In the genomic region with DNA sequence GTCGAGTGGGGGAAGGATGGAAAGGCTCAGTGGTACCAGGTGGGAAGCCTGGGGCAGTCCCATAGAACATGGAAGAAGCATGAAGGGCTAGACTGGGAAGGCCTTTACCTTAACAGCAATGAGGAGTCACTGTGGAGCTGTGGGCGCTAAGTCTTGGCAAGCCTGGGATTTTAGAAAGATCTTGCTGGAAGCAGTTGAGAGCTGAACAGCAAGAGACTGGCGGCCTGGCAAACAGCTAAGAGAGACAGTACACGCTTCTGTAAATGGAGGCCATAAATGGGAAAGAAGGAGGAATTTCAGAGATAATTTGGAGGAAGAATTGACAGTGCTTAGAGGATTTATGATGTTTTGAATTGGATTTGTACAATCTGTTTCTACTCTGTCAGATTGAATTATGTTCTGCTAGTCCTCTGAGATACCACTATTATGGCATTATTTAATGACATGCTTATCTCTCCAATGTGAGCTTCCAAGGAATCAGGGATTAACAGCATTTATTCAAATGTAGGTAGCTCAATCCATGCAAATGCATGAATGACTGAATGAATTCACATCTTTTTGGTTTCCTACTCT, we compare ENCODE assay signal across 22 cellular contexts. TPM values are rescaled to one million over a fixed set of nuclear protein-coding genes. Genes with fewer than 3 reads are reported as not detected.
DNase-seq lines count a peak whose midpoint lies in the region; ATAC-seq and TF ChIP-seq lines count a peak whose summit lies in the region.
"Had no signal": no experiment of that assay in that cellular context is flagged by ENCODE, and none has a peak within 500 bp of the region (broad histone marks: within the 10 kb centered on the region; RNA-seq: fewer than 3 reads in every experiment).

No MANE protein-coding gene starts in this region.

- TF ChIP-seq POLR2A in spleen (IDR thresholded peaks at IDR 0.05) = no peak

- H3K4me3 Mint-ChIP-seq in neural progenitor cell (no peak overlapping the region), HFFc6 (no peak overlapping the region)
- H3K4me3 Mint-ChIP-seq in activated CD8-positive, alpha-beta T cell treated with anti-CD3 and anti-CD28 coated beads, Interleukin-2, amount 10 ng/mL, durations not matched to agents 7 days and 5 days = no peak overlapping the region
- H3K4me3 Mint-ChIP-seq: activated CD4-positive, alpha-beta T cell treated with anti-CD3 and anti-CD28 coated beads, Interleukin-2, amount 10 ng/mL, durations not matched to agents 24 days and 14 days; activated naive CD8-positive, alpha-beta T cell treated with anti-CD3 and anti-CD28 coated beads, Interleukin-2, amount 50 U/mL, for 24 hours; naive B cell had no signal

- WGBS in hepatocyte (ENCODE audit: low lambda C conversion rate, missing lambda C conversion rate) = 77% methylated on average over 4 of the region's 4 CpGs
- WGBS in spleen, 5 donors = 82 to 91% (median 87%) methylated on average over 4 of the region's 4 CpGs

- H3K4me3 ChIP-seq in hepatocyte = no peak overlapping the region
- no peak overlapping the region for H3K4me3 ChIP-seq in spleen
- no peak overlapping the region for H3K4me3 ChIP-seq in neural progenitor cell
- H3K4me3 ChIP-seq: Peyer's patch, skin epidermis had no signal

- H3K9ac ChIP-seq in neural progenitor cell = no peak overlapping the region

- H4K20me1 ChIP-seq in hepatocyte (ENCODE audit: insufficient read depth, poor library complexity, severe bottlenecking) (no peaks in the 10 kb centered on the region), neural progenitor cell (ENCODE audit: low read depth) (no peaks in the 10 kb centered on the region)

- H3K4me2 ChIP-seq in hepatocyte = no peak overlapping the region
- no peak overlapping the region for H3K4me2 ChIP-seq in neural progenitor cell

- H3K27me3 ChIP-seq in hepatocyte (no peaks in the 10 kb centered on the region), spleen (replicated peaks in 1 of 7) (peaks cover 0 to 12% (median 0%) of the 10 kb centered on the region in 7 donors), neural progenitor cell (peaks cover 91% of the 10 kb centered on the region)
- H3K27me3 ChIP-seq: Peyer's patch had no signal

- H3K4me1 Mint-ChIP-seq in neural progenitor cell (peaks cover 26% of the 10 kb centered on the region), HFFc6 (ENCODE audit: low read depth) (peaks cover 37% of the 10 kb centered on the region)
- H3K4me1 Mint-ChIP-seq in activated CD8-positive, alpha-beta T cell treated with anti-CD3 and anti-CD28 coated beads, Interleukin-2, amount 10 ng/mL, durations not matched to agents 7 days and 5 days (ENCODE audit: low read depth) = peaks cover 32% of the 10 kb centered on the region

- no peaks in the 10 kb centered on the region for H3K9me2 ChIP-seq in hepatocyte (replicated peaks; ENCODE audit: insufficient read depth)

- H3K36me3 Mint-ChIP-seq in neural progenitor cell (no peaks in the 10 kb centered on the region), HFFc6 (ENCODE audit: low read depth) (no peaks in the 10 kb centered on the region)
- H3K36me3 Mint-ChIP-seq in activated CD8-positive, alpha-beta T cell treated with anti-CD3 and anti-CD28 coated beads, Interleukin-2, amount 10 ng/mL, durations not matched to agents 7 days and 5 days (ENCODE audit: low read depth) = no peaks in the 10 kb centered on the region
- H3K36me3 Mint-ChIP-seq: naive B cell had no signal

- intact Hi-C loops in spleen (cut with DNase I; ENCODE audit: low total_unique reads) = no loop called here

- H3K27ac Mint-ChIP-seq in neural progenitor cell (no peak overlapping the region), HFFc6 (no peak overlapping the region)
- H3K27ac Mint-ChIP-seq in activated CD8-positive, alpha-beta T cell treated with anti-CD3 and anti-CD28 coated beads, Interleukin-2, amount 10 ng/mL, durations not matched to agents 7 days and 5 days = no peak overlapping the region
- H3K27ac Mint-ChIP-seq: activated CD4-positive, alpha-beta T cell treated with anti-CD3 and anti-CD28 coated beads, Interleukin-2, amount 10 ng/mL, durations not matched to agents 24 days and 14 days; activated naive CD8-positive, alpha-beta T cell treated with anti-CD3 and anti-CD28 coated beads, Interleukin-2, amount 50 U/mL, for 24 hours; activated T-helper 2 cell treated with anti-CD3 and anti-CD28 coated beads, Interferon-gamma antibody, Interleukin-2, Interleukin-4, amounts not matched to agents 10 μg/mL and 5 μg/mL and 100 μg/mL, durations not matched to agents 14 hours and 24 hours and 36 hours; naive B cell had no signal

- no peak overlapping the region for H2AFZ ChIP-seq in hepatocyte
- H2AFZ ChIP-seq in neural progenitor cell (replicated peaks) = no peak overlapping the region

- H3K27ac ChIP-seq in C4-2B (peak overlapping the region; percentile 79), hepatocyte (peak overlapping the region; percentile 88), spleen (peak overlapping the region in 7 of 8 donors; percentile 58 to 84 (median 64)), neural progenitor cell (no peak overlapping the region)

- peaks cover 3% of the 10 kb centered on the region for H3K27me3 Mint-ChIP-seq in neural progenitor cell (ENCODE audit: insufficient read depth, low read depth)
- peaks cover 3% of the 10 kb centered on the region; the same call in 1 of the 2 replicates for H3K27me3 Mint-ChIP-seq in HFFc6 (ENCODE audit: insufficient read depth)
- peaks cover 5% of the 10 kb centered on the region for H3K27me3 Mint-ChIP-seq in activated CD8-positive, alpha-beta T cell treated with anti-CD3 and anti-CD28 coated beads, Interleukin-2, amount 10 ng/mL, durations not matched to agents 7 days and 5 days (ENCODE audit: low read depth)

- H3K36me3 ChIP-seq in hepatocyte (replicated peaks; ENCODE audit: insufficient read depth, low read depth) (no peaks in the 10 kb centered on the region), spleen (no peaks in the 10 kb centered on the region), neural progenitor cell (no peaks in the 10 kb centered on the region)
- H3K36me3 ChIP-seq: Peyer's patch had no signal

- peaks cover 14% of the 10 kb centered on the region for H3F3A ChIP-seq in neural progenitor cell (ENCODE audit: low read depth)

- H3K9me3 ChIP-seq in hepatocyte (ENCODE audit: low read depth) (no peaks in the 10 kb centered on the region), spleen (no peaks in the 10 kb centered on the region), neural progenitor cell (ENCODE audit: low read depth) (no peaks in the 10 kb centered on the region)
- H3K9me3 ChIP-seq: Peyer's patch had no signal

- TF ChIP-seq CTCF in C4-2B (conservative IDR thresholded peaks at IDR 0.05) (no peak), hepatocyte (IDR thresholded peaks at IDR 0.05; ENCODE audit: poor library complexity) (no peak), spleen (IDR thresholded peaks at IDR 0.05 in 8 of 11, conservative IDR thresholded peaks at IDR 0.05 in 3 of 11) (no peak), neural progenitor cell (IDR thresholded peaks at IDR 0.05) (no peak), HFFc6 (IDR thresholded peaks at IDR 0.05) (no peak)

- peaks cover 2% of the 10 kb centered on the region for H3K9me3 Mint-ChIP-seq in neural progenitor cell
- no peaks in the 10 kb centered on the region for H3K9me3 Mint-ChIP-seq in HFFc6
- no peaks in the 10 kb centered on the region for H3K9me3 Mint-ChIP-seq in activated CD8-positive, alpha-beta T cell treated with anti-CD3 and anti-CD28 coated beads, Interleukin-2, amount 10 ng/mL, durations not matched to agents 7 days and 5 days (ENCODE audit: insufficient read depth)
- H3K9me3 Mint-ChIP-seq: activated CD4-positive, alpha-beta T cell treated with anti-CD3 and anti-CD28 coated beads, Interleukin-2, amount 10 ng/mL, durations not matched to agents 24 days and 14 days; activated naive CD8-positive, alpha-beta T cell treated with anti-CD3 and anti-CD28 coated beads, Interleukin-2, amount 50 U/mL, for 24 hours; activated T-helper 2 cell treated with anti-CD3 and anti-CD28 coated beads, Interferon-gamma antibody, Interleukin-2, Interleukin-4, amounts not matched to agents 10 μg/mL and 5 μg/mL and 100 μg/mL, durations not matched to agents 14 hours and 24 hours and 36 hours had no signal

- no peaks in the 10 kb centered on the region for H3K79me2 ChIP-seq in hepatocyte
- H3K79me2 ChIP-seq in neural progenitor cell (ENCODE audit: low read depth) = no peaks in the 10 kb centered on the region

- CTCF ChIA-PET in activated CD8-positive, alpha-beta T cell treated with anti-CD3 and anti-CD28 coated beads, Interleukin-2, amount 10 ng/mL, durations not matched to agents 7 days and 5 days (lab: Charles Lee) = interaction anchor here (1.2 to 4.6 kb wide), 4 partner anchors 9 to 31 kb away, joined by 3 to 23 read pairs (median 8); no protein-coding TSS in a partner anchor

- no peak for ATAC-seq in GM18907 (IDR thresholded peaks at IDR 0.05; ENCODE audit: unreplicated experiment)
- no peak for ATAC-seq in activated CD8-positive, alpha-beta T cell treated with anti-CD3 and anti-CD28 coated beads, Interleukin-2, amount 10 ng/mL, durations not matched to agents 7 days and 5 days
- ATAC-seq: activated naive CD8-positive, alpha-beta T cell treated with anti-CD3 and anti-CD28 coated beads, Interleukin-2, amount 50 U/mL, for 24 hours had no signal

- DNase-seq in NCI-H2227 treated with DMSO at 0.1 percent for 48 hours (lab: John Stamatoyannopoulos, UW) (peak; percentile 52), hepatocyte (ENCODE audit: low spot score) (no peak), spleen (no peak), neural progenitor cell (ENCODE audit: low spot score) (no peak), HFFc6 (no peak)
- no peak for DNase-seq in activated CD8-positive, alpha-beta T cell treated with anti-CD3 and anti-CD28 coated beads, Interleukin-2, amount 10 ng/mL, durations not matched to agents 7 days and 5 days
- DNase-seq: activated CD4-positive, alpha-beta T cell treated with anti-CD3 and anti-CD28 coated beads, Interleukin-2, amount 10 ng/mL, durations not matched to agents 24 days and 14 days; activated naive CD8-positive, alpha-beta T cell treated with anti-CD3 and anti-CD28 coated beads, Interleukin-2, amount 50 U/mL, for 24 hours; dermis blood vessel endothelial cell; foreskin fibroblast; GOT3; hypothalamus; islet precursor cell; naive B cell; NCI-H1105 treated with DMSO at 0.1 percent for 48 hours; Peyer's patch; posterior cingulate gyrus; stimulated activated CD4-positive, alpha-beta T cell treated with anti-CD3 and anti-CD28 coated beads, Interleukin-4, amount 100 ng/mL, for 1 hour had no signal

- POLR2A ChIA-PET in activated CD8-positive, alpha-beta T cell treated with anti-CD3 and anti-CD28 coated beads, Interleukin-2, amount 10 ng/mL, durations not matched to agents 7 days and 5 days (lab: Charles Lee) = interaction anchor here (0.9 kb wide), 1 partner anchor 20 kb away, joined by 3 read pairs; no protein-coding TSS in a partner anchor

- H3K4me1 ChIP-seq in hepatocyte (ENCODE audit: insufficient read depth) (peaks cover 34% of the 10 kb centered on the region), spleen (peaks cover 0 to 34% (median 15%) of the 10 kb centered on the region in 6 donors), neural progenitor cell (peaks cover 22% of the 10 kb centered on the region)

RNA-seq across cellular contexts. Expression of gene ABCA4, which starts 50.1 kb away (rescaled TPM):
- 0.53 and 1.0 TPM in 2 replicates for total RNA-seq in hepatocyte
- polyA plus RNA-seq in hepatocyte = 1.4 and 2.1 TPM in 2 replicates
- total RNA-seq in spleen = under 1 TPM; 0.17 to 0.64 (median 0.26) TPM
- under 1 TPM; 0.04 to 0.10 (median 0.05) TPM for polyA plus RNA-seq in spleen
- total RNA-seq in neural progenitor cell (ENCODE audit: low replicate concordance) = 0.87 and 1.2 TPM in 2 replicates
- under 1 TPM in 3 of 6 experiments, not detected in 3; 0.03 to 0.09 (median 0.05) TPM for total RNA-seq in HFFc6 (2021; fragmentation: NEBNext Ultra II Directional; extraction: Animal tissue kit (Norgen Biotek cat#: 25700))
- total RNA-seq in activated CD8-positive, alpha-beta T cell treated with anti-CD3 and anti-CD28 coated beads, Interleukin-2, amount 10 ng/mL, durations not matched to agents 7 days and 5 days = not detected
- total RNA-seq: activated T-helper 2 cell treated with anti-CD3 and anti-CD28 coated beads, Interferon-gamma antibody, Interleukin-2, Interleukin-4, amounts not matched to agents 10 μg/mL and 5 μg/mL and 100 μg/mL, durations not matched to agents 14 hours and 24 hours and 36 hours had no signal
